In genomic region chr13:35293579-35293978, GRCh38 we compare ENCODE assay signal across 26 cellular contexts.
"Had no signal": no experiment of that assay in that cellular context is flagged by ENCODE, and none has a peak within 500 bp of the region (broad histone marks: within the 10 kb centered on the region; RNA-seq: fewer than 3 reads in every experiment).

No MANE protein-coding gene starts in this region.

- H3K9me3 ChIP-seq: ascending aorta, breast epithelium, colonic mucosa, esophagus squamous epithelium, gastroesophageal sphincter had no signal

- H3K36me3 ChIP-seq: ascending aorta, breast epithelium, cardiac muscle cell, colonic mucosa, esophagus squamous epithelium, gastroesophageal sphincter had no signal

- H3K27me3 ChIP-seq: ascending aorta, breast epithelium, cardiac muscle cell, colonic mucosa, esophagus squamous epithelium, gastroesophageal sphincter had no signal

- H3K27ac ChIP-seq: ascending aorta, breast epithelium, cardiac muscle cell, colonic mucosa, epithelial cell of prostate, esophagus squamous epithelium, gastroesophageal sphincter had no signal

- DNase-seq: activated CD4-positive, alpha-beta memory T cell treated with anti-CD3 and anti-CD28 coated beads for 36 hours; activated CD4-positive, alpha-beta T cell treated with anti-CD3 and anti-CD28 coated beads for 36 hours; activated CD4-positive, alpha-beta T cell treated with anti-CD3 and anti-CD28 coated beads, Interleukin-2, amount 10 ng/mL, durations not matched to agents 24 days and 14 days; activated CD4-positive, CD25-positive, alpha-beta regulatory T cell; activated CD4-positive, CD25-positive, alpha-beta regulatory T cell treated with anti-CD3 and anti-CD28 coated beads, Interleukin-2, amount 50 U/mL, for 72 hours; activated CD8-positive, alpha-beta memory T cell treated with anti-CD3 and anti-CD28 coated beads, Interleukin-2, amount 10 ng/mL, durations not matched to agents 7 days and 5 days; activated CD8-positive, alpha-beta memory T cell treated with anti-CD3 and anti-CD28 coated beads, Interleukin-2, amount 50 U/mL, for 4 hours; activated CD8-positive, alpha-beta T cell treated with anti-CD3 and anti-CD28 coated beads, Interleukin-2, amount 10 ng/mL, durations not matched to agents 7 days and 5 days; activated effector memory CD4-positive, alpha-beta T cell treated with anti-CD3 and anti-CD28 coated beads, Interleukin-2, amount 50 U/mL, for 16 hours; activated naive CD4-positive, alpha-beta T cell treated with anti-CD3 and anti-CD28 coated beads for 36 hours; activated naive CD8-positive, alpha-beta T cell treated with anti-CD3 and anti-CD28 coated beads for 36 hours; activated naive CD8-positive, alpha-beta T cell treated with anti-CD3 and anti-CD28 coated beads, Interleukin-2, amount 50 U/mL, for 24 hours; activated T-cell treated with anti-CD3 and anti-CD28 coated beads, Interleukin-2, amount 50 U/mL, for 1 hour; activated T-cell treated with anti-CD3 and anti-CD28 coated beads, Interleukin-2, amount 50 U/mL, for 48 hours; central memory CD4-positive, alpha-beta T cell; cerebellar nuclear complex; colonic mucosa; effector CD8-positive, alpha-beta T cell; esophagus squamous epithelium; foreskin melanocyte; T-helper 2 cell had no signal

- H3K4me1 ChIP-seq: ascending aorta, breast epithelium, colonic mucosa, esophagus squamous epithelium, gastroesophageal sphincter had no signal

- H3K4me3 ChIP-seq: ascending aorta, breast epithelium, cardiac muscle cell, colonic mucosa, esophagus squamous epithelium, gastroesophageal sphincter had no signal

- ATAC-seq: activated CD4-positive, alpha-beta T cell treated with anti-CD3 and anti-CD28 coated beads for 36 hours; activated CD8-positive, alpha-beta memory T cell treated with anti-CD3 and anti-CD28 coated beads, Interleukin-2, amount 10 ng/mL, durations not matched to agents 7 days and 5 days; activated CD8-positive, alpha-beta T cell treated with anti-CD3 and anti-CD28 coated beads, Interleukin-2, amount 10 ng/mL, durations not matched to agents 7 days and 5 days; activated naive CD8-positive, alpha-beta T cell treated with anti-CD3 and anti-CD28 coated beads, Interleukin-2, amount 50 U/mL, for 24 hours; gastroesophageal sphincter had no signal
